Comparison of ENCODE assay signal across 1 cellular context in the genomic region with DNA sequence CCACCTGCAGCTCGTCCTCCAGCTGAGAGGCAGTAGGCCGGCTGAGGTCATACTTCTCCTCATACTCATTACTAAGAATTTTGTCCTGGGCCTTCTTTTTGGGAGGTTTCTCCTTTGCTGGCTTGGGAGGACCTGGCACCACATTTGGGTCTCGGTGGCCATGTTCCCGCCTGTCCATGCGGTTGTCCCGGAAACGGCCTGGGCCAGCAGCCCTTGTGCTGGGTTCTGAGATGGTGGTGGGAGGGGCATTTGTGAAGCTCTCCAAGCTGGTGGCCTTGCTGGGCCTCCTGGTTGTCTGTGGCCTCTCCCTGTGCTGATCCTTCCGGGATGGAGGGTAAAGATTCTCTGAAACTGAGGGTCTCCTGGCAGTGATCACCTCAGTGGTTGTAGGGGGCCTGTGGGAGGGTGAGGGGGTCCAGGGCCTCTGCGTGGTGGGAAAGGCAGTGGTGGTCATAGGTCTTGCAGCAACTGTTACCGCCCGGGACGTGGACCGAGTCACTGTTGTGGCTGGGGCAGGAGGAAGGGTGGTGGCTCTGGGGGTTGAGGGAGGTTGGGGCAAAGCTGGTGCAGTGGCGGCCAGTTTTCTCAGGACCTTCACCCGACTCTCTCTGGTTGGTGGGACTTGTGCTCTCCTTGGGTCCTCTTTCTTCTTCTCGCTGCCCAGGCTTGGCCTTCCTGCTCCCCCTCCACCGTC.
TF ChIP-seq lines count a peak whose summit lies in the region.

No MANE protein-coding gene starts in this region.

TF ChIP-seq in GM23338, 12 proteins besides CTCF, POLR2A, EP300 and RAD21 (continued from another document):
- TF ChIP-seq, protein P1, sequence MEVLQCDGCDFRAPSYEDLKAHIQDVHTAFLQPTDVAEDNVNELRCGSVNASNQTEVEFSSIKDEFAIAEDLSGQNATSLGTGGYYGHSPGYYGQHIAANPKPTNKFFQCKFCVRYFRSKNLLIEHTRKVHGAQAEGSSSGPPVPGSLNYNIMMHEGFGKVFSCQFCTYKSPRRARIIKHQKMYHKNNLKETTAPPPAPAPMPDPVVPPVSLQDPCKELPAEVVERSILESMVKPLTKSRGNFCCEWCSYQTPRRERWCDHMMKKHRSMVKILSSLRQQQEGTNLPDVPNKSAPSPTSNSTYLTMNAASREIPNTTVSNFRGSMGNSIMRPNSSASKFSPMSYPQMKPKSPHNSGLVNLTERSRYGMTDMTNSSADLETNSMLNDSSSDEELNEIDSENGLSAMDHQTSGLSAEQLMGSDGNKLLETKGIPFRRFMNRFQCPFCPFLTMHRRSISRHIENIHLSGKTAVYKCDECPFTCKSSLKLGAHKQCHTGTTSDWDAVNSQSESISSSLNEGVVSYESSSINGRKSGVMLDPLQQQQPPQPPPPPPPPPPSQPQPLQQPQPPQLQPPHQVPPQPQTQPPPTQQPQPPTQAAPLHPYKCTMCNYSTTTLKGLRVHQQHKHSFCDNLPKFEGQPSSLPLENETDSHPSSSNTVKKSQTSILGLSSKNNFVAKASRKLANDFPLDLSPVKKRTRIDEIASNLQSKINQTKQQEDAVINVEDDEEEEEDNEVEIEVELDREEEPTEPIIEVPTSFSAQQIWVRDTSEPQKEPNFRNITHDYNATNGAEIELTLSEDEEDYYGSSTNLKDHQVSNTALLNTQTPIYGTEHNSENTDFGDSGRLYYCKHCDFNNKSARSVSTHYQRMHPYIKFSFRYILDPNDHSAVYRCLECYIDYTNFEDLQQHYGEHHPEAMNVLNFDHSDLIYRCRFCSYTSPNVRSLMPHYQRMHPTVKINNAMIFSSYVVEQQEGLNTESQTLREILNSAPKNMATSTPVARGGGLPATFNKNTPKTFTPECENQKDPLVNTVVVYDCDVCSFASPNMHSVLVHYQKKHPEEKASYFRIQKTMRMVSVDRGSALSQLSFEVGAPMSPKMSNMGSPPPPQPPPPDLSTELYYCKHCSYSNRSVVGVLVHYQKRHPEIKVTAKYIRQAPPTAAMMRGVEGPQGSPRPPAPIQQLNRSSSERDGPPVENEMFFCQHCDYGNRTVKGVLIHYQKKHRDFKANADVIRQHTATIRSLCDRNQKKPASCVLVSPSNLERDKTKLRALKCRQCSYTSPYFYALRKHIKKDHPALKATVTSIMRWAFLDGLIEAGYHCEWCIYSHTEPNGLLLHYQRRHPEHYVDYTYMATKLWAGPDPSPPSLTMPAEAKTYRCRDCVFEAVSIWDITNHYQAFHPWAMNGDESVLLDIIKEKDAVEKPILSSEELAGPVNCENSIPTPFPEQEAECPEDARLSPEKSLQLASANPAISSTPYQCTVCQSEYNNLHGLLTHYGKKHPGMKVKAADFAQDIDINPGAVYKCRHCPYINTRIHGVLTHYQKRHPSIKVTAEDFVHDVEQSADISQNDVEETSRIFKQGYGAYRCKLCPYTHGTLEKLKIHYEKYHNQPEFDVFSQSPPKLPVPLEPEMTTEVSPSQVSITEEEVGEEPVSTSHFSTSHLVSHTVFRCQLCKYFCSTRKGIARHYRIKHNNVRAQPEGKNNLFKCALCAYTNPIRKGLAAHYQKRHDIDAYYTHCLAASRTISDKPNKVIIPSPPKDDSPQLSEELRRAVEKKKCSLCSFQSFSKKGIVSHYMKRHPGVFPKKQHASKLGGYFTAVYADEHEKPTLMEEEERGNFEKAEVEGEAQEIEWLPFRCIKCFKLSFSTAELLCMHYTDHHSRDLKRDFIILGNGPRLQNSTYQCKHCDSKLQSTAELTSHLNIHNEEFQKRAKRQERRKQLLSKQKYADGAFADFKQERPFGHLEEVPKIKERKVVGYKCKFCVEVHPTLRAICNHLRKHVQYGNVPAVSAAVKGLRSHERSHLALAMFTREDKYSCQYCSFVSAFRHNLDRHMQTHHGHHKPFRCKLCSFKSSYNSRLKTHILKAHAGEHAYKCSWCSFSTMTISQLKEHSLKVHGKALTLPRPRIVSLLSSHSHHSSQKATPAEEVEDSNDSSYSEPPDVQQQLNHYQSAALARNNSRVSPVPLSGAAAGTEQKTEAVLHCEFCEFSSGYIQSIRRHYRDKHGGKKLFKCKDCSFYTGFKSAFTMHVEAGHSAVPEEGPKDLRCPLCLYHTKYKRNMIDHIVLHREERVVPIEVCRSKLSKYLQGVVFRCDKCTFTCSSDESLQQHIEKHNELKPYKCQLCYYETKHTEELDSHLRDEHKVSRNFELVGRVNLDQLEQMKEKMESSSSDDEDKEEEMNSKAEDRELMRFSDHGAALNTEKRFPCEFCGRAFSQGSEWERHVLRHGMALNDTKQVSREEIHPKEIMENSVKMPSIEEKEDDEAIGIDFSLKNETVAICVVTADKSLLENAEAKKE (CRISPR knock-in tag; IDR thresholded peaks at IDR 0.05) = no peak
- no peak for TF ChIP-seq CREB1 (CRISPR knock-in tag; IDR thresholded peaks at IDR 0.05; ENCODE audit: low read depth)
- no peak for TF ChIP-seq STAT1 (IDR thresholded peaks at IDR 0.05; ENCODE audit: unreplicated experiment)
- no peak for TF ChIP-seq EZH2 (IDR thresholded peaks at IDR 0.05; ENCODE audit: low read depth, unreplicated experiment)
- no peak for TF ChIP-seq EZH2phosphoT487 (IDR thresholded peaks at IDR 0.05; ENCODE audit: unreplicated experiment)
- no peak for TF ChIP-seq ZNF331 (CRISPR knock-in tag; IDR thresholded peaks at IDR 0.05; ENCODE audit: low read depth)
